ENCODE assay signal across 21 cellular contexts in the genomic region with DNA sequence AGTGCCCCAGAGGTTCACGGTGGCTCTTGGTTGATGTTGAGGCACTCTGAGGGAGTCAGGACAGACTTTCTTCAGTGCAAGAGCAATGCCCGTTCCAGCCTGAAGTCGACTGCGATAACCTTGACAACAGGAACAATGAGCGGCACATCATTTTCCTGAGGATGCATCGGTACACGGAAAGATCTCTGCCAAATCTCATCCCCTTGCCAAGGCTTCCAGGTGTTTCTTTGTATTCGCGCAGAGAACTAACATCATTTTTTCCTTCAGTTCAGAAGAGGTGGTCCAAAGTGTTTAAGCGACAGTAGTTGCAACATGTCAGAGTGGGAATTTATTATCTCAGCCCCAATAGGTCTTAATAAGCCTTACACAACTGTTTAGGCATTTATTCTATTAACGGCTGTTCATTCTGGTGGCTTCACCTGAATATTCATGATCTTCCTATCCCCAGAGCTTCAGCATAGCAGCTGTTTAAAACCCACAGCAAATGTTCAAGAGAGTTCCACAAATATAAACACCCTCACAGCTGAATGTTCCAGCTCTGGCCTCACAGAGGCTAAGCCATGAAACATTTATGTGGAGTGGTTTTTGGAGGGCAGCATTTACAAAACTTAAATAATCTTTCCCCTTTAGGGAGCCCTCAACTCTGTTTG.
A peak's percentile ranks its signal among the peaks of the same experiment; 100 is the strongest.
DNase-seq lines count a peak whose midpoint lies in the region; ATAC-seq and TF ChIP-seq lines count a peak whose summit lies in the region.
"Had no signal": no experiment of that assay in that cellular context is flagged by ENCODE, and none has a peak within 500 bp of the region (broad histone marks: within the 10 kb centered on the region; RNA-seq: fewer than 3 reads in every experiment).

No MANE protein-coding gene starts in this region.

- intact Hi-C loops in left ventricle myocardium superior (cut with micrococcal nuclease) (no loop called here), posterior cingulate gyrus (cut with DNase I) (no loop called here)

- 0 out of 2 replicates have a peak overlapping the region, but pooled peaks have one; percentile 52 for H2AFZ ChIP-seq in GM23338

- H3K4me2 ChIP-seq in GM23338: no peak overlapping the region
- H3K4me2 ChIP-seq: BLaER1 had no signal

- H3K27me3 ChIP-seq in GM23338 (ENCODE audit: insufficient read depth): no peaks in the 10 kb centered on the region
- H3K27me3 ChIP-seq: BLaER1 had no signal

- no peak overlapping the region for H3K27ac ChIP-seq in GM23338 (ENCODE audit: low read depth)
- H3K27ac ChIP-seq: BLaER1 had no signal

- no peak overlapping the region for H3K4me3 ChIP-seq in GM23338
- H3K4me3 ChIP-seq: BLaER1, GM12878 had no signal

- H3K36me3 Mint-ChIP-seq in GM23338 (ENCODE audit: low read depth): peaks cover 7% of the 10 kb centered on the region
- H3K36me3 Mint-ChIP-seq: CD4-positive, CD25-positive, alpha-beta regulatory T cell had no signal

- peaks cover 11% of the 10 kb centered on the region for H3K4me1 ChIP-seq in GM23338 (ENCODE audit: insufficient read depth)

- no peaks in the 10 kb centered on the region for H3K36me3 ChIP-seq in GM23338 (ENCODE audit: insufficient read depth)
- H3K36me3 ChIP-seq: BLaER1 had no signal

- H3F3A ChIP-seq in GM23338 (replicated peaks; ENCODE audit: low read depth): no peaks in the 10 kb centered on the region

- no peak overlapping the region for H3K4me3 Mint-ChIP-seq in GM23338
- H3K4me3 Mint-ChIP-seq: CD4-positive, CD25-positive, alpha-beta regulatory T cell had no signal

- TF ChIP-seq CTCF in GM23338 (conservative IDR thresholded peaks at IDR 0.05; ENCODE audit: low read depth in 2 of 2): no peak
- TF ChIP-seq CTCF in GM13977 (IDR thresholded peaks at IDR 0.05; ENCODE audit: extremely low read depth, insufficient read depth, missing control alignments): no peak

- peaks cover 35% of the 10 kb centered on the region for H3K4me1 Mint-ChIP-seq in GM23338

- DNase-seq in GM23338 (ENCODE audit: low spot score) (no peak), NCI-H1105 (lab: John Stamatoyannopoulos, UW) (peak; percentile 84), astrocyte of the hippocampus (ENCODE audit: low read depth, low spot score) (peak; percentile 32), myocyte (ENCODE audit: low read depth) (peak; percentile 92), left ventricle myocardium superior (no peak), GM13977 (ENCODE audit: low spot score) (no peak), OCI-M1 (lab: John Stamatoyannopoulos, UW) (no peak), posterior cingulate gyrus (no peak)
- DNase-seq: CD4-positive, CD25-positive, alpha-beta regulatory T cell; NCI-H1417; NCI-H1694; NCI-H2029 treated with DMSO at 0.1 percent for 48 hours; NCI-H2171; NCI-H226; NCI-H524 treated with DMSO at 0.1 percent for 48 hours; NCI-H774; SHP77 treated with DMSO at 0.1 percent for 48 hours; T-helper 1 cell had no signal

- peaks cover 8% of the 10 kb centered on the region for H3K9me3 Mint-ChIP-seq in GM23338

- in situ Hi-C loops in GM13977 (cut with MboI; ENCODE audit: low pct_unique_long_range_greater_than_20kb, low sequenced_read_pairs, unreplicated experiment): no loop called here

- no peaks in the 10 kb centered on the region for H4K20me1 ChIP-seq in GM23338 (replicated peaks; ENCODE audit: insufficient read depth)
- H4K20me1 ChIP-seq: BLaER1 had no signal

- no peak overlapping the region for H3K27ac Mint-ChIP-seq in GM23338
- H3K27ac Mint-ChIP-seq: CD4-positive, CD25-positive, alpha-beta regulatory T cell had no signal

- H3K27me3 Mint-ChIP-seq in GM23338 (ENCODE audit: insufficient read depth, low read depth, poor library complexity): no peaks in the 10 kb centered on the region

- peaks cover 3% of the 10 kb centered on the region; the same call in 1 of the 2 replicates for H3K9me2 ChIP-seq in GM23338 (ENCODE audit: insufficient read depth)

- ATAC-seq in GM23338: no peak
- no peak for ATAC-seq in left ventricle myocardium superior
- ATAC-seq: GM12878, Panc1 had no signal

- H3K79me2 ChIP-seq in GM23338 (replicated peaks; ENCODE audit: insufficient read depth): no peaks in the 10 kb centered on the region

TF ChIP-seq in GM23338, 12 proteins besides CTCF, POLR2A, EP300 and RAD21:
- TF ChIP-seq EZH2phosphoT487 (IDR thresholded peaks at IDR 0.05; ENCODE audit: unreplicated experiment) (no peak), STAT1 (IDR thresholded peaks at IDR 0.05; ENCODE audit: unreplicated experiment) (no peak), NANOG (IDR thresholded peaks at IDR 0.05; ENCODE audit: borderline replicate concordance) (no peak)
- TF ChIP-seq, protein P1, sequence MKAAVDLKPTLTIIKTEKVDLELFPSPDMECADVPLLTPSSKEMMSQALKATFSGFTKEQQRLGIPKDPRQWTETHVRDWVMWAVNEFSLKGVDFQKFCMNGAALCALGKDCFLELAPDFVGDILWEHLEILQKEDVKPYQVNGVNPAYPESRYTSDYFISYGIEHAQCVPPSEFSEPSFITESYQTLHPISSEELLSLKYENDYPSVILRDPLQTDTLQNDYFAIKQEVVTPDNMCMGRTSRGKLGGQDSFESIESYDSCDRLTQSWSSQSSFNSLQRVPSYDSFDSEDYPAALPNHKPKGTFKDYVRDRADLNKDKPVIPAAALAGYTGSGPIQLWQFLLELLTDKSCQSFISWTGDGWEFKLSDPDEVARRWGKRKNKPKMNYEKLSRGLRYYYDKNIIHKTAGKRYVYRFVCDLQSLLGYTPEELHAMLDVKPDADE (IDR thresholded peaks at IDR 0.05): no peak

Comparison
In these comparisons a context has a peak if more than half of its experiments do, and no peak if none do; other contexts are left out.
1. DNase-seq: peak in NCI-H1105 (single experiment), astrocyte of the hippocampus (single experiment) and myocyte (single experiment); none in GM23338 (single experiment), left ventricle myocardium superior (single experiment), GM13977 (single experiment), OCI-M1 (single experiment) and posterior cingulate gyrus (0 of 10).